Comparison of ENCODE assay signal across 8 cellular contexts in the genomic region with DNA sequence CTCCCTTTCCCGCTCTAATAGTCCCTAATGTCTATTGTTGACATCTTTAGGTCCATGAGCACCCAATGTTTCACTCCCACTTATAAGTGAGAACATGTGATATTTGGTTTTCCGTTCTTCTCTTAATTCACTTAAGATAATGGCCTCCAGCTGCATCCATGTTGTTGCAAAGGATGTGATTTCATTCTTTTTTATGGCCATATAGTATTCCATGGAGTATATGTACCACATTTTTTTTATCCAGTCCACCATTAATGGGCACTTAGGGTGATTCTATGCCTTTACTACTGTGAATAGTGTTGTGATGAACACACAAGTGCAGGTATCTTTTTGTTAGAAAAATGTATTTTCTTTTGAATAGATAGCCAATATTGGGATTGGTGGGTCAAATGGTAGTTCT.
"Had no signal": no experiment of that assay in that cellular context is flagged by ENCODE, and none has a peak within 500 bp of the region (broad histone marks: within the 10 kb centered on the region; RNA-seq: fewer than 3 reads in every experiment).

No MANE protein-coding gene starts in this region.

- DNase-seq: GDM1, GF-D8 had no signal

- ATAC-seq: GM12878 had no signal

- H3K4me3 ChIP-seq: GM12878 had no signal

- FAIRE-seq: G401.6, GM12878, GM12891, GM12892, GM18507, GM19239 had no signal
